Comparison of ENCODE assay signal across 8 cellular contexts in the genomic region with DNA sequence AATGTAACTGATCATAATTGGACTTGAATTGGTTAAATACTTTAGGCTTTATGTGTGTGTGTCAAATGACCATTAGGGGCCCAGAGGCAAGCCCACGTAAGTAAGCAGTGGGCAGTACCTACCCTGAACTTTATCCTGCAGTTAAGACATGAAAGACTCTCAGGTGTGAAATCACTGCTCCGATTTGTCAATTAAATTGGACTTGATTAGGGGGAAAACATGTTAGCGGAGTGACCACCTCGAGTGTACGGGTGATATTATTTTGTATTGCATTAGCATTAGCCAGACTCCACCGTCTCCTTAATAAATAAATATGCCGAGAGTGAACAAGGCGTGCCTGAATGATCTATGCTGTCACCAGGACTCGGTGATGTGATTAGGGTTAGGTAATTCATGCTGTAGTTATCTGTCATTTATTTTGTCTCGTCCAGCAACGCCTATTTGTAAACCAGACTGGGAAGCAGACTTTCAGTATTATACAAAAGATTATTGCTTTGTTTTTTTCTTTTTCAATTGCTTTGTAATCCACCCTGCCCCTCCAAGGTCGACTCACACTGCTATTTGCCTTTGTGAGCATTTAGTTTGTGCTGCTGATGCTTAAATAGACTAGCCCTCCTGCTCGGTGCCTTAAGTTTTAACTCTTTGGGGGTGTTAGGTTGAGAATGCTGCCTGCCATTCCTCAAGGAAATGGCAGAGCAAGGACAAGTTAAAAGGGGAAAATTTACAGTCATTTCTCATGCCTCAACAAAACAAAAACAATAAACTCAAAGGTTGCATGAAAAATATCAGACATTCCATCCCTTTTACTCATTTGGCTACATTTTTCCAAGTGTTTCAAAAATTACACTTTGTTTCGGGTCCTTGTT. TPM values are rescaled to one million over a fixed set of nuclear protein-coding genes. Genes with fewer than 3 reads are reported as not detected.
A peak's percentile ranks its signal among the peaks of the same experiment; 100 is the strongest.
DNase-seq lines count a peak whose midpoint lies in the region; ATAC-seq, FAIRE-seq and TF ChIP-seq lines count a peak whose summit lies in the region.

No MANE protein-coding gene starts in this region.

- peaks cover 6% of the 10 kb centered on the region for H3K27me3 Mint-ChIP-seq in activated T-cell treated with anti-CD3 and anti-CD28 coated beads, Interleukin-2, amount 50 U/mL, for 4 hours (ENCODE audit: low read depth)
- peaks cover 14% of the 10 kb centered on the region for H3K27me3 Mint-ChIP-seq in activated naive CD8-positive, alpha-beta T cell treated with anti-CD3 and anti-CD28 coated beads, Interleukin-2, amount 10 ng/mL, durations not matched to agents 7 days and 5 days

- no peaks in the 10 kb centered on the region for H3K9me1 ChIP-seq in keratinocyte (ENCODE audit: control insufficient read depth, extremely low read depth, insufficient read depth, low read length)

- H3K9ac ChIP-seq in keratinocyte (ENCODE audit: control insufficient read depth, extremely low read depth, insufficient read depth, low read length), result peak overlapping the region; percentile 89

- H3K4me3 ChIP-seq in keratinocyte (ENCODE audit: control insufficient read depth in 2 of 3, extremely low read depth in 1 of 3, insufficient read depth in 2 of 3, low read depth in 1 of 3, low read length in 3 of 3), result peak overlapping the region; percentile 50 to 94 (median 91)
- H3K4me3 ChIP-seq in tibial nerve, result peak overlapping the region; percentile 45 to 70 (median 52)

- POLR2A ChIA-PET in activated naive CD8-positive, alpha-beta T cell treated with anti-CD3 and anti-CD28 coated beads, Interleukin-2, amount 10 ng/mL, durations not matched to agents 7 days and 5 days (lab: Charles Lee), result no interaction called here

- no peak for TF ChIP-seq CTCF in keratinocyte (optimal IDR thresholded peaks at IDR 0.05 in 1 of 3, IDR thresholded peaks at IDR 0.05 in 1 of 3, conservative IDR thresholded peaks at IDR 0.05 in 1 of 3; ENCODE audit: extremely low read depth in 1 of 3, insufficient read depth in 2 of 3, low read length in 3 of 3)
- no peak for TF ChIP-seq CTCF in tibial nerve (IDR thresholded peaks at IDR 0.05)

- no peaks in the 10 kb centered on the region for H3K9me3 Mint-ChIP-seq in activated T-cell treated with anti-CD3 and anti-CD28 coated beads, Interleukin-2, amount 50 U/mL, for 4 hours
- no peaks in the 10 kb centered on the region for H3K9me3 Mint-ChIP-seq in activated naive CD8-positive, alpha-beta T cell treated with anti-CD3 and anti-CD28 coated beads, Interleukin-2, amount 10 ng/mL, durations not matched to agents 7 days and 5 days

- no peaks in the 10 kb centered on the region for H3K36me3 Mint-ChIP-seq in activated T-cell treated with anti-CD3 and anti-CD28 coated beads, Interleukin-2, amount 50 U/mL, for 4 hours (ENCODE audit: insufficient read depth)
- no peaks in the 10 kb centered on the region for H3K36me3 Mint-ChIP-seq in activated naive CD8-positive, alpha-beta T cell treated with anti-CD3 and anti-CD28 coated beads, Interleukin-2, amount 10 ng/mL, durations not matched to agents 7 days and 5 days

- WGBS in tibial nerve, 2 donors, result 5 to 18% methylated on average over 14 of the region's 14 CpGs

- H3K4me2 ChIP-seq in keratinocyte (ENCODE audit: control insufficient read depth, extremely low read depth, insufficient read depth, low read depth, low read length), result peak overlapping the region; percentile 97

- peaks cover 28% of the 10 kb centered on the region for H3K4me1 ChIP-seq in keratinocyte (ENCODE audit: control insufficient read depth, extremely low read depth, insufficient read depth, low read length)
- peaks cover 0 to 36% (median 8%) of the 10 kb centered on the region in 4 donors for H3K4me1 ChIP-seq in tibial nerve

- no peak overlapping the region for H3K27ac Mint-ChIP-seq in activated naive CD8-positive, alpha-beta T cell treated with anti-CD3 and anti-CD28 coated beads, Interleukin-2, amount 10 ng/mL, durations not matched to agents 7 days and 5 days

- H3K4me3 Mint-ChIP-seq in activated T-cell treated with anti-CD3 and anti-CD28 coated beads, Interleukin-2, amount 50 U/mL, for 4 hours, result peak overlapping the region; percentile 83
- peak overlapping the region; percentile 85 for H3K4me3 Mint-ChIP-seq in activated naive CD8-positive, alpha-beta T cell treated with anti-CD3 and anti-CD28 coated beads, Interleukin-2, amount 10 ng/mL, durations not matched to agents 7 days and 5 days

- H2AFZ ChIP-seq in keratinocyte (ENCODE audit: control insufficient read depth, low read length), result peak overlapping the region; percentile 0

- H3K79me2 ChIP-seq in keratinocyte (ENCODE audit: control insufficient read depth, insufficient read depth, low read length), result peaks cover 19% of the 10 kb centered on the region

- peak overlapping the region; percentile 94 for H3K27ac ChIP-seq in keratinocyte (ENCODE audit: control insufficient read depth, insufficient read depth, low read length)
- H3K27ac ChIP-seq in tibial nerve, result peak overlapping the region; percentile 68 to 93 (median 86)

- dilution Hi-C loops in keratinocyte (cut with MboI; ENCODE audit: extremely low pct_ligation_motif_present, low sequenced_read_pairs), result no loop called here

- FAIRE-seq in keratinocyte (lab: Jason Lieb, UNC), result peak; percentile 79

- DNase-seq in activated T-cell treated with anti-CD3 and anti-CD28 coated beads, Interleukin-2, amount 50 U/mL, for 4 hours, result no peak
- DNase-seq in activated T-cell treated with anti-CD3 and anti-CD28 coated beads, Interleukin-2, amount 50 U/mL, for 48 hours, result no peak
- no peak for DNase-seq in activated naive CD8-positive, alpha-beta T cell treated with anti-CD3 and anti-CD28 coated beads, Interleukin-2, amount 10 ng/mL, durations not matched to agents 7 days and 5 days
- no peak for DNase-seq in keratinocyte (ENCODE audit: low read depth, low spot score)
- DNase-seq in tibial nerve (ENCODE audit: low spot score in 2 of 2), result no peak
- DNase-seq in amygdala (lab: John Stamatoyannopoulos, UW), result no peak
- no peak for DNase-seq in occipital lobe (lab: John Stamatoyannopoulos, UW)

- H3K36me3 ChIP-seq in keratinocyte (ENCODE audit: control insufficient read depth in 2 of 2, extremely low read depth in 1 of 2, insufficient read depth in 2 of 2, low read length in 2 of 2), result no peaks in the 10 kb centered on the region
- no peaks in the 10 kb centered on the region for H3K36me3 ChIP-seq in tibial nerve

- peak in 1 of 2 donors; percentile 42 for TF ChIP-seq EP300 in tibial nerve (IDR thresholded peaks at IDR 0.05)

- H3K4me1 Mint-ChIP-seq in activated T-cell treated with anti-CD3 and anti-CD28 coated beads, Interleukin-2, amount 50 U/mL, for 4 hours (ENCODE audit: low read depth), result peaks cover 30% of the 10 kb centered on the region
- H3K4me1 Mint-ChIP-seq in activated naive CD8-positive, alpha-beta T cell treated with anti-CD3 and anti-CD28 coated beads, Interleukin-2, amount 10 ng/mL, durations not matched to agents 7 days and 5 days, result peaks cover 17% of the 10 kb centered on the region

- no peaks in the 10 kb centered on the region for H3K9me3 ChIP-seq in keratinocyte (ENCODE audit: control insufficient read depth, low read depth, low read length)
- no peaks in the 10 kb centered on the region for H3K9me3 ChIP-seq in tibial nerve

- no peaks in the 10 kb centered on the region for H3K27me3 ChIP-seq in keratinocyte (ENCODE audit: control insufficient read depth, extremely low read depth, insufficient read depth, low read length)
- no peaks in the 10 kb centered on the region for H3K27me3 ChIP-seq in tibial nerve

- TF ChIP-seq POLR2A in tibial nerve (IDR thresholded peaks at IDR 0.05), result no peak

- no peaks in the 10 kb centered on the region for H4K20me1 ChIP-seq in keratinocyte (ENCODE audit: control insufficient read depth, extremely low read depth, insufficient read depth, low read length)

- no peak for ATAC-seq in activated T-cell treated with anti-CD3 and anti-CD28 coated beads, Interleukin-2, amount 50 U/mL, for 4 hours
- ATAC-seq in activated naive CD8-positive, alpha-beta T cell treated with anti-CD3 and anti-CD28 coated beads, Interleukin-2, amount 10 ng/mL, durations not matched to agents 7 days and 5 days (ENCODE audit: low read depth), result no peak
- ATAC-seq in GM18520 (IDR thresholded peaks at IDR 0.05; ENCODE audit: unreplicated experiment), result no peak

RNA-seq across cellular contexts. Expression of a gene that starts 1.8 kb away (rescaled TPM):
- total RNA-seq in activated T-cell treated with anti-CD3 and anti-CD28 coated beads, Interleukin-2, amount 50 U/mL, for 4 hours, result 1 to 10 TPM in 2 of 3 donors, under 1 TPM in 1; 0.81 to 1.9 (median 1.1) TPM
- total RNA-seq in activated naive CD8-positive, alpha-beta T cell treated with anti-CD3 and anti-CD28 coated beads, Interleukin-2, amount 10 ng/mL, durations not matched to agents 7 days and 5 days, result under 1 TPM; 0.58 to 0.74 TPM
- 2.3 to 4.2 TPM (median 2.5 TPM) in 3 replicates for polyA plus RNA-seq in keratinocyte
- polyA plus RNA-seq in keratinocyte (2011; ENCODE audit: low read depth), result 0.49 TPM
- 1.6 and 2.1 TPM in 2 replicates for polyA plus RNA-seq in keratinocyte (2011; cell fraction: cytosol; rRNA removed)
- 4.8 and 5.7 TPM in 2 replicates for polyA plus RNA-seq in keratinocyte (2011; cell fraction: nucleus; rRNA removed)
- 0.89 and 2.8 TPM in 2 replicates for polyA plus RNA-seq in keratinocyte (2012; ENCODE audit: low replicate concordance)
- 17.0 to 24.8 TPM (median 18.5 TPM) in 3 replicates for polyA minus RNA-seq in keratinocyte
- polyA minus RNA-seq in keratinocyte (2011; cell fraction: cytosol; rRNA and poly(A)+ RNA removed), result 5.2 TPM
- 10.3 and 21.1 TPM in 2 replicates for polyA minus RNA-seq in keratinocyte (2011; cell fraction: nucleus; rRNA and poly(A)+ RNA removed)
- total RNA-seq in tibial nerve (100 to 1,000 TPM; 157 to 175 (median 161) TPM), occipital lobe (19.8 TPM)
